13 cellular contexts compared by ENCODE assay signal in genomic region chr1:13368544-13368943, GRCh38. TPM values are rescaled to one million over a fixed set of nuclear protein-coding genes. Genes with fewer than 3 reads are reported as not detected.
A peak's percentile ranks its signal among the peaks of the same experiment; 100 is the strongest.
DNase-seq lines count a peak whose midpoint lies in the region; ATAC-seq and TF ChIP-seq lines count a peak whose summit lies in the region.
"Not testable (repeated sequence)": the region's sequence is repeated elsewhere in the genome, so short reads cannot be mapped to it uniquely, and the experiment has no call there.
"Had no signal": no experiment of that assay in that cellular context is flagged by ENCODE, and none has a peak within 500 bp of the region (broad histone marks: within the 10 kb centered on the region; RNA-seq: fewer than 3 reads in every experiment).

No MANE protein-coding gene starts in this region.

- CTCF ChIA-PET in SK-N-SH (lab: Yijun Ruan, JAX) = not testable (repeated sequence)

- TF ChIP-seq EP300 in SK-N-SH (IDR thresholded peaks at IDR 0.05; ENCODE audit: borderline replicate concordance in 1 of 2, low read depth in 1 of 2, low read length in 1 of 2) = not testable (repeated sequence)

- peak; percentile 2 for DNase-seq in SK-N-SH
- DNase-seq in activated T-cell treated with anti-CD3 and anti-CD28 coated beads, Interleukin-2, amount 50 U/mL, for 72 hours = peak; percentile 22 to 35
- not testable (repeated sequence) for DNase-seq in left lobe of liver (ENCODE audit: low spot score)
- peak; percentile 6 for DNase-seq in stimulated activated CD8-positive, alpha-beta memory T cell treated with anti-CD3 and anti-CD28 coated beads, Interleukin-7, amount 100 ng/mL, for 24 hours (ENCODE audit: low read depth)

- not testable (repeated sequence) for H3K27me3 ChIP-seq in DOHH2 (ENCODE audit: control insufficient read depth, low read length); SK-N-SH (ENCODE audit: insufficient read depth)

- not testable (repeated sequence) for H3K4me1 Mint-ChIP-seq in activated T-cell treated with anti-CD3 and anti-CD28 coated beads, Interleukin-2, amount 50 U/mL, for 72 hours (ENCODE audit: low read depth)

- not testable (repeated sequence) for H2AFZ ChIP-seq in SK-N-SH (ENCODE audit: low read depth)

- not testable (repeated sequence) for H3K4me3 Mint-ChIP-seq in activated T-cell treated with anti-CD3 and anti-CD28 coated beads, Interleukin-2, amount 50 U/mL, for 72 hours

- POLR2A ChIA-PET in SK-N-SH (lab: Yijun Ruan, JAX) = not testable (repeated sequence)

- H3K27me3 Mint-ChIP-seq in activated T-cell treated with anti-CD3 and anti-CD28 coated beads, Interleukin-2, amount 50 U/mL, for 72 hours (ENCODE audit: low read depth) = not testable (repeated sequence)

- not testable (repeated sequence) for H3K36me3 ChIP-seq in DOHH2 (ENCODE audit: control insufficient read depth, low read length); SK-N-SH (replicated peaks in 1 of 2; ENCODE audit: control insufficient read depth in 1 of 2, insufficient read depth in 2 of 2, low read length in 1 of 2)

- ATAC-seq in activated T-cell treated with anti-CD3 and anti-CD28 coated beads, Interleukin-2, amount 50 U/mL, for 72 hours (replicated peaks in 1 of 2) = not testable (repeated sequence)
- ATAC-seq in left lobe of liver = peak; percentile 66

- not testable (repeated sequence) for H3K36me3 Mint-ChIP-seq in activated T-cell treated with anti-CD3 and anti-CD28 coated beads, Interleukin-2, amount 50 U/mL, for 72 hours (ENCODE audit: insufficient read depth in 2 of 2)

- H3K27ac Mint-ChIP-seq in activated T-cell treated with anti-CD3 and anti-CD28 coated beads, Interleukin-2, amount 50 U/mL, for 72 hours = not testable (repeated sequence)

- not testable (repeated sequence) for H3K79me2 ChIP-seq in DOHH2 (ENCODE audit: control insufficient read depth, low read length); SK-N-SH (ENCODE audit: insufficient read depth)

- TF ChIP-seq CTCF in DOHH2 (IDR thresholded peaks at IDR 0.05; ENCODE audit: low read depth, low read length, poor library complexity, severe bottlenecking) (peak; percentile 54), LNCAP (IDR thresholded peaks at IDR 0.05) (peak; percentile 48), SK-N-SH (IDR thresholded peaks at IDR 0.05) (peak; percentile 40)

- not testable (repeated sequence) for H3K4me1 ChIP-seq in DOHH2 (ENCODE audit: control insufficient read depth, low read length); SK-N-SH (ENCODE audit: control insufficient read depth in 1 of 2, insufficient read depth in 2 of 2, low read depth in 1 of 2, low read length in 1 of 2)

- H3F3A ChIP-seq in DOHH2 (ENCODE audit: control insufficient read depth, insufficient read depth); SK-N-SH (replicated peaks; ENCODE audit: insufficient read depth): not testable (repeated sequence)

- H3K9ac ChIP-seq in SK-N-SH = not testable (repeated sequence)

- H3K4me3 ChIP-seq in DOHH2 (ENCODE audit: low read length); SK-N-SH (ENCODE audit: low read depth in 2 of 2, low read length in 1 of 2): not testable (repeated sequence)

- not testable (repeated sequence) for H3K9me3 ChIP-seq in DOHH2 (ENCODE audit: control insufficient read depth, insufficient read depth, low read length); SK-N-SH

- not testable (repeated sequence) for H4K20me1 ChIP-seq in DOHH2 (ENCODE audit: control insufficient read depth, insufficient read depth, low read depth, low read length); SK-N-SH (ENCODE audit: insufficient read depth)

- 30% methylated on average over 4 of the region's 4 CpGs for WGBS in SK-N-SH (ENCODE audit: low lambda C conversion rate)

- H3K9me2 ChIP-seq in DOHH2 (replicated peaks; ENCODE audit: control insufficient read depth, low read length); SK-N-SH: not testable (repeated sequence)

- not testable (repeated sequence) for H3K4me2 ChIP-seq in DOHH2 (ENCODE audit: low read length); SK-N-SH

- H3K27ac ChIP-seq in DOHH2 (ENCODE audit: low read depth, low read length); SK-N-SH (ENCODE audit: low read depth in 2 of 2, low read length in 1 of 2): not testable (repeated sequence)

- H3K9me3 Mint-ChIP-seq in activated T-cell treated with anti-CD3 and anti-CD28 coated beads, Interleukin-2, amount 50 U/mL, for 72 hours = not testable (repeated sequence)

- TF ChIP-seq RAD21 in SK-N-SH (IDR thresholded peaks at IDR 0.05; ENCODE audit: low read length) = not testable (repeated sequence)

RNA-seq across cellular contexts. Expression of gene PRAMEF19, which starts 3.2 kb away (rescaled TPM):
- not detected in 2 replicates for polyA plus RNA-seq in SK-N-SH (2012; rRNA removed)
- not detected in 2 replicates for polyA plus RNA-seq in SK-N-SH (2012; cell fraction: cytosol; rRNA removed)
- polyA plus RNA-seq in SK-N-SH (2012; cell fraction: nucleus; rRNA removed) = not detected in 2 replicates
- total RNA-seq in activated T-cell treated with anti-CD3 and anti-CD28 coated beads, Interleukin-2, amount 50 U/mL, for 72 hours = not detected
- not detected for total RNA-seq in left lobe of liver
- total RNA-seq: activated B cell treated with CpG ODN at 0.5 μM for 24 hours, astrocyte, esophagus muscularis mucosa, hepatocyte, left ventricle myocardium superior, psoas muscle had no signal
- polyA plus RNA-seq: BJ, hepatocyte, psoas muscle had no signal

RNA-seq across cellular contexts. Expression of gene PRAMEF17, which starts 20.9 kb away (rescaled TPM):
- not detected in 2 replicates for polyA plus RNA-seq in SK-N-SH (2012; rRNA removed)
- polyA plus RNA-seq in SK-N-SH (2012; cell fraction: cytosol; rRNA removed) = not detected in 2 replicates
- not detected in 2 replicates for polyA plus RNA-seq in SK-N-SH (2012; cell fraction: nucleus; rRNA removed)
- not detected for total RNA-seq in activated T-cell treated with anti-CD3 and anti-CD28 coated beads, Interleukin-2, amount 50 U/mL, for 72 hours
- not detected for total RNA-seq in left lobe of liver
- total RNA-seq: activated B cell treated with CpG ODN at 0.5 μM for 24 hours, astrocyte, esophagus muscularis mucosa, hepatocyte, left ventricle myocardium superior, psoas muscle had no signal
- polyA plus RNA-seq: BJ, hepatocyte, psoas muscle had no signal

RNA-seq across cellular contexts. Expression of gene PRAMEF14, which starts 21.6 kb away (rescaled TPM):
- polyA plus RNA-seq in SK-N-SH (2012; rRNA removed) = not detected in 2 replicates
- not detected in 2 replicates for polyA plus RNA-seq in SK-N-SH (2012; cell fraction: cytosol; rRNA removed)
- not detected in 2 replicates for polyA plus RNA-seq in SK-N-SH (2012; cell fraction: nucleus; rRNA removed)
- not detected for total RNA-seq in activated T-cell treated with anti-CD3 and anti-CD28 coated beads, Interleukin-2, amount 50 U/mL, for 72 hours
- total RNA-seq in left lobe of liver = not detected
- total RNA-seq: activated B cell treated with CpG ODN at 0.5 μM for 24 hours, esophagus muscularis mucosa, hepatocyte, left ventricle myocardium superior, psoas muscle had no signal
- polyA plus RNA-seq: BJ, hepatocyte, psoas muscle had no signal

RNA-seq across cellular contexts. Expression of gene PRAMEF20, which starts 41.7 kb away (rescaled TPM):
- not detected in 2 replicates for polyA plus RNA-seq in SK-N-SH (2012; rRNA removed)
- polyA plus RNA-seq in SK-N-SH (2012; cell fraction: cytosol; rRNA removed) = not detected in 2 replicates
- polyA plus RNA-seq in SK-N-SH (2012; cell fraction: nucleus; rRNA removed) = not detected in 2 replicates
- total RNA-seq in activated T-cell treated with anti-CD3 and anti-CD28 coated beads, Interleukin-2, amount 50 U/mL, for 72 hours = not detected
- total RNA-seq in left lobe of liver = not detected
- total RNA-seq: activated B cell treated with CpG ODN at 0.5 μM for 24 hours, astrocyte, esophagus muscularis mucosa, hepatocyte, left ventricle myocardium superior, psoas muscle had no signal
- polyA plus RNA-seq: BJ, hepatocyte, psoas muscle had no signal

RNA-seq across cellular contexts. Expression of gene PRAMEF15, which starts 53.2 kb away (rescaled TPM):
- polyA plus RNA-seq in SK-N-SH (2012; rRNA removed) = not detected in 2 replicates
- polyA plus RNA-seq in SK-N-SH (2012; cell fraction: cytosol; rRNA removed) = 0.03 TPM in 1 of 2 replicates, not detected in the other
- 0.04 TPM in 1 of 2 replicates, not detected in the other for polyA plus RNA-seq in SK-N-SH (2012; cell fraction: nucleus; rRNA removed)
- total RNA-seq in activated T-cell treated with anti-CD3 and anti-CD28 coated beads, Interleukin-2, amount 50 U/mL, for 72 hours = not detected
- not detected for total RNA-seq in left lobe of liver
- total RNA-seq: activated B cell treated with CpG ODN at 0.5 μM for 24 hours, astrocyte, esophagus muscularis mucosa, hepatocyte, left ventricle myocardium superior, psoas muscle had no signal
- polyA plus RNA-seq: BJ, hepatocyte, psoas muscle had no signal
